28 cellular contexts compared by ENCODE assay signal in the genomic region with DNA sequence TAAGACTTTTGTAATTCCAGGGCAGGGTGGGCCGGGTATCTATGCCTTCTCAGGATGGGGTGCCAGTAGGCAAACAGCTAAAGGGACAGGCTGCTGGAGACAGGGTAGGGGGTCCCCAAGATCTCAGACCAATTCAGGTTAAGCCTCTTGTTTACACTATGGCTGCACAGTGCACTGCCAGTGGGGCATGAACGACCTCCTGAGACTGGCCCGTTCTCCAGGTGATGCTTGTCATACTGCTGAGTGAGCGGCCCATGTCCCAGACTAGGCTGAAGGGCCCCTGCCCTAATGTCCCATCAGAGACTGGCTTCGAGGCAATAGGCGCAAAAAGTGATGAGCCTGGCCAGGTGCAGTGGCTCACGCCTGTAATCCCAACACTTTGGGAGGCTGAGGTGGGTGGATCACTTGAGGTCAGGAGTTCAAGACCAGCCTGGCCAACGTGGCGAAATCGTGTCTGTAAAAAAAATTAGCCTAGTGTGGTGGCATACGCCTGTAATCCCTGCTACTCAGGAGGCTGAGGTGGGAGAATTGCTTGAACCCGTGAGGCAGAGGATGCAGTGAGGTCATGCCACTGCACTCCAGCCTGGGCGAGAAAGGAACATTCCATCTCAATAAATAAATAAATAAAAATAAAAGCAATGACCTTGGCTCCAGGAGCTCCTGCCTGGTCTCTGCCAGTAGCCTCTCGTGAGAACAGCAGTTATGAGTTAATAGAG. TPM values are rescaled to one million over a fixed set of nuclear protein-coding genes. Genes with fewer than 3 reads are reported as not detected.
DNase-seq lines count a peak whose midpoint lies in the region; ATAC-seq and TF ChIP-seq lines count a peak whose summit lies in the region.
"Had no signal": no experiment of that assay in that cellular context is flagged by ENCODE, and none has a peak within 500 bp of the region (broad histone marks: within the 10 kb centered on the region; RNA-seq: fewer than 3 reads in every experiment).

No MANE protein-coding gene starts in this region.

- 78 to 87% (median 85%) methylated on average over 10 to 14 of the region's 14 CpGs for WGBS in spleen, 5 donors
- WGBS in sigmoid colon, 2 donors, result 83 to 85% methylated on average over 14 of the region's 14 CpGs

- H3K4me3 ChIP-seq in AG10803 (ENCODE audit: low read length) (no peak overlapping the region), Karpas-422 (ENCODE audit: low read length) (no peak overlapping the region; the same call in 1 of the 2 replicates), spleen (no peak overlapping the region), sigmoid colon (no peak overlapping the region)
- H3K4me3 ChIP-seq: GM23248, heart left ventricle, smooth muscle cell, vagina had no signal

- TF ChIP-seq CTCF in AG10803 (conservative IDR thresholded peaks at IDR 0.05; ENCODE audit: low read length) (no peak), spleen (IDR thresholded peaks at IDR 0.05 in 8 of 11, conservative IDR thresholded peaks at IDR 0.05 in 3 of 11) (no peak), sigmoid colon (IDR thresholded peaks at IDR 0.05) (no peak)

- DNase-seq in AG10803 (ENCODE audit: low read depth) (peak; percentile 43), Karpas-422 (no peak), left cardiac atrium (peak; percentile 19), spleen (peak; percentile 58), sigmoid colon (no peak), NCI-H1048 (lab: John Stamatoyannopoulos, UW) (no peak), NCI-H1105 (lab: John Stamatoyannopoulos, UW) (no peak)
- DNase-seq in activated CD4-positive, alpha-beta T cell treated with anti-CD3 and anti-CD28 coated beads for 4 hours, result no peak
- DNase-seq: ACHN; activated CD4-positive, alpha-beta T cell treated with anti-CD3 and anti-CD28 coated beads, Interleukin-2, amount 10 ng/mL, durations not matched to agents 7 days and 5 days; activated CD8-positive, alpha-beta memory T cell treated with anti-CD3 and anti-CD28 coated beads, Interleukin-2, amount 50 U/mL, for 48 hours; activated naive CD4-positive, alpha-beta T cell; CD4-positive, CD25-positive, alpha-beta regulatory T cell; MM.1S; NCI-H1694; NCI-H748 treated with DMSO at 0.1 percent for 48 hours; OCI-M1; SIG-M5; stimulated activated CD4-positive, alpha-beta T cell treated with anti-CD3 and anti-CD28 coated beads, Interleukin-4, amount 100 ng/mL, for 1 hour; stimulated activated naive CD8-positive, alpha-beta T cell treated with anti-CD3 and anti-CD28 coated beads, Interleukin-15, amount 100 ng/mL, for 72 hours had no signal

- TF ChIP-seq POLR2A in spleen (IDR thresholded peaks at IDR 0.05), result no peak
- TF ChIP-seq POLR2A in sigmoid colon (IDR thresholded peaks at IDR 0.05), result no peak

- no peak overlapping the region for H2AFZ ChIP-seq in Karpas-422 (ENCODE audit: low read length)
- H2AFZ ChIP-seq: GM23248 had no signal

- H3K9me2 ChIP-seq in Karpas-422 (replicated peaks; ENCODE audit: insufficient read depth, low read length), result no peaks in the 10 kb centered on the region

- peaks cover 98% of the 10 kb centered on the region for H3K4me1 ChIP-seq in Karpas-422 (ENCODE audit: low read length)
- peaks cover 20 to 77% (median 43%) of the 10 kb centered on the region in 6 donors for H3K4me1 ChIP-seq in spleen
- peaks cover 0 to 32% (median 29%) of the 10 kb centered on the region in 4 donors for H3K4me1 ChIP-seq in sigmoid colon

- 0 out of 2 replicates have a peak, but pooled peaks cover 5% of the 10 kb centered on the region for H3K79me2 ChIP-seq in Karpas-422 (ENCODE audit: low read length)

- H3K27me3 ChIP-seq in Karpas-422 (ENCODE audit: low read length) (no peaks in the 10 kb centered on the region), spleen (replicated peaks in 1 of 7) (no peaks in the 10 kb centered on the region), sigmoid colon (no peaks in the 10 kb centered on the region)
- H3K27me3 ChIP-seq: heart left ventricle, vagina had no signal

- no peak for TF ChIP-seq EP300 in sigmoid colon (IDR thresholded peaks at IDR 0.05)

- H3K9me3 ChIP-seq in Karpas-422 (ENCODE audit: low read length) (no peaks in the 10 kb centered on the region), spleen (no peaks in the 10 kb centered on the region), sigmoid colon (no peaks in the 10 kb centered on the region)
- H3K9me3 ChIP-seq: heart left ventricle, vagina had no signal

- H3K27ac ChIP-seq in Karpas-422 (ENCODE audit: low read length) (peak overlapping the region; percentile 87), spleen (peak overlapping the region in 2 of 8 donors; percentile 25 to 80), sigmoid colon (peak overlapping the region in 1 of 4 donors; percentile 15)
- H3K27ac ChIP-seq: GM23248, vagina had no signal

- peak overlapping the region; percentile 38 for H3K9ac ChIP-seq in Karpas-422 (ENCODE audit: low read length)
- H3K9ac ChIP-seq: GM23248 had no signal

- H3K36me3 ChIP-seq in Karpas-422 (ENCODE audit: insufficient read depth, low read length) (no peaks in the 10 kb centered on the region), spleen (peaks cover 0 to 22% (median 10%) of the 10 kb centered on the region in 6 donors), sigmoid colon (peaks cover 8 to 27% (median 10%) of the 10 kb centered on the region in 4 donors)

- peaks cover 17% of the 10 kb centered on the region; the same call in 1 of the 2 replicates for H4K20me1 ChIP-seq in Karpas-422 (ENCODE audit: insufficient read depth, low read depth, low read length)

- no peak for ATAC-seq in left cardiac atrium
- ATAC-seq: stimulated activated naive CD8-positive, alpha-beta T cell treated with anti-CD3 and anti-CD28 coated beads, Interleukin-15, amount 100 ng/mL, for 72 hours had no signal

- peak overlapping the region; percentile 25 for H3K4me2 ChIP-seq in Karpas-422 (ENCODE audit: low read depth, low read length, poor library complexity, severe bottlenecking)
- H3K4me2 ChIP-seq: smooth muscle cell had no signal

- intact Hi-C loops in left cardiac atrium (cut with DNase I) (no loop called here), spleen (cut with DNase I; ENCODE audit: low total_unique reads) (no loop called here), sigmoid colon (cut with DNase I) (no loop called here)

RNA-seq across cellular contexts. Expression of a gene that starts 12.6 kb away (rescaled TPM):
- total RNA-seq in Karpas-422 (2014; rRNA removed; shearing (Covaris generic); ENCODE audit: low replicate concordance), result 29.4 and 83.8 TPM in 2 replicates
- total RNA-seq in left cardiac atrium (10 to 100 TPM; 19.7 to 22.1 TPM), spleen (10 to 100 TPM; 19.6 to 42.7 (median 33.9) TPM), sigmoid colon (10 to 100 TPM; 18.5 to 40.4 (median 33.4) TPM)
- polyA plus RNA-seq in spleen (10 to 100 TPM; 26.2 to 52.9 (median 30.2) TPM), sigmoid colon (10 to 100 TPM in 1 of 3 donors, 1 to 10 TPM in 2; 3.0 to 26.7 (median 3.7) TPM)

RNA-seq across cellular contexts. Expression of a gene that starts 29.5 kb away (rescaled TPM):
- not detected in 2 replicates for total RNA-seq in Karpas-422 (2014; rRNA removed; shearing (Covaris generic); ENCODE audit: low replicate concordance)
- total RNA-seq in left cardiac atrium, result not detected
- total RNA-seq in spleen, result not detected
- polyA plus RNA-seq in spleen, result under 1 TPM in 2 of 3 donors, not detected in 1; 0.03 to 0.11 TPM
- total RNA-seq in sigmoid colon, result not detected
- polyA plus RNA-seq in sigmoid colon, result under 1 TPM in 1 of 3 donors, not detected in 2; 0.22 TPM
- total RNA-seq: activated CD4-positive, alpha-beta T cell treated with anti-CD3 and anti-CD28 coated beads, Interleukin-2, amount 10 ng/mL, durations not matched to agents 7 days and 5 days; astrocyte; CD4-positive, CD25-positive, alpha-beta regulatory T cell; G401; GM23248; heart left ventricle; pulmonary artery endothelial cell; smooth muscle cell; T-helper 1 cell treated with Interleukin-12 subunit alpha and Interleukin-12 subunit beta and Interleukin-4 antibody, amounts not matched to agents 30 ng/mL and 1 ng/mL, for 36 hours; vagina had no signal
- polyA plus RNA-seq: CD4-positive, CD25-positive, alpha-beta regulatory T cell; GM23248; heart left ventricle; smooth muscle cell had no signal

RNA-seq across cellular contexts. Expression of a gene that starts 54.7 kb away (rescaled TPM):
- total RNA-seq in Karpas-422 (2014; rRNA removed; shearing (Covaris generic); ENCODE audit: low replicate concordance), result 95.9 and 115 TPM in 2 replicates
- 10 to 100 TPM; 41.0 to 45.7 TPM for total RNA-seq in left cardiac atrium
- total RNA-seq in spleen, result 10 to 100 TPM; 53.7 to 64.1 (median 58.3) TPM
- 10 to 100 TPM; 28.4 to 34.1 (median 31.0) TPM for polyA plus RNA-seq in spleen
- total RNA-seq in sigmoid colon, result 10 to 100 TPM; 53.9 to 61.5 (median 55.2) TPM
- 10 to 100 TPM; 26.7 to 46.7 (median 40.2) TPM for polyA plus RNA-seq in sigmoid colon

Comparison
In these comparisons a context has a peak if more than half of its experiments do, and no peak if none do; other contexts are left out.
1. DNase-seq: peak in AG10803 (single experiment), left cardiac atrium (single experiment) and spleen (single experiment); none in Karpas-422 (single experiment), activated CD4-positive, alpha-beta T cell treated with anti-CD3 and anti-CD28 coated beads for 4 hours (0 of 2), sigmoid colon (single experiment), NCI-H1048 (single experiment) and NCI-H1105 (single experiment).